ENCODE assay signal across 2 cellular contexts in the genomic region with DNA sequence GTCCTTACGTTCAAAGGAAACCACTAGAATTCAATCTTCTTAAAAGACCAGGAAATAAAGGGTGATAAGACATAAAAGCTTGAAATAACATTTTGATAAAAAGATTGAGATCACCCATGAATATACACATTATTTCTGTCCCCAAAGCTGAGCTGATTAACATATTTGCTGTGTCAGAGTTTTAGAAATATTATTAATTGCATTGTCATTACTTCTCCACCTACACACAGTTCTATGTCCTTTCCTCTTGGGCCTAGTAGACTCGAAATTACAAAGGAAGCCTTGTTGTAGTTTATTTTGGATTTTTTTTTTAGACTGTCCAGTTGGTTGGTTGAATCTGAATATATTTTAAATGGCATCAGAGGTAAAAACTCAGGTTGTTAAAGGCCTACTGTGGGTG.
TF ChIP-seq lines count a peak whose summit lies in the region.

No MANE protein-coding gene starts in this region.

TF ChIP-seq in HepG2, 621 proteins besides CTCF, POLR2A, EP300 and RAD21 (continued from another document):
- TF ChIP-seq MAFK (conservative IDR thresholded peaks at IDR 0.05 in 1 of 2, IDR thresholded peaks at IDR 0.05 in 1 of 2; ENCODE audit: low read length in 2 of 2): peak in 1 of 2 experiments; percentile 47; a peak in 2 of 4 replicates
- peak; percentile 49; the same call in 1 of the 2 replicates for TF ChIP-seq MAFF (IDR thresholded peaks at IDR 0.05; ENCODE audit: low read depth, low read length)
TF ChIP-seq in HepG2: peak in this region for 2.

TF ChIP-seq in endothelial cell of umbilical vein, 7 proteins besides CTCF, POLR2A, EP300 and RAD21 (continued from another document):
- TF ChIP-seq FOS (IDR thresholded peaks at IDR 0.05; ENCODE audit: borderline replicate concordance, insufficient read depth, low read length) (no peak), EZH2 (IDR thresholded peaks at IDR 0.05; ENCODE audit: borderline replicate concordance, low read depth, low read length, severe bottlenecking) (no peak), JUN (IDR thresholded peaks at IDR 0.05; ENCODE audit: borderline replicate concordance, insufficient read depth, insufficient read length, low read depth) (no peak), POLR2AphosphoS5 (IDR thresholded peaks at IDR 0.05; ENCODE audit: insufficient read depth, low read depth, low read length) (no peak), MYC (IDR thresholded peaks at IDR 0.05; ENCODE audit: low read depth, low read length) (no peak)
